ENCODE assay signal across 7 cellular contexts in genomic region chr15:101641134-101641764, GRCh38. TPM values are rescaled to one million over a fixed set of nuclear protein-coding genes. Genes with fewer than 3 reads are reported as not detected.
DNase-seq lines count a peak whose midpoint lies in the region; ATAC-seq and TF ChIP-seq lines count a peak whose summit lies in the region.

No MANE protein-coding gene starts in this region.

- H3K36me3 Mint-ChIP-seq in endodermal cell (ENCODE audit: low read depth), result peaks cover 49% of the 10 kb centered on the region

- no peaks in the 10 kb centered on the region for H3K9me3 Mint-ChIP-seq in endodermal cell

- H3K4me3 ChIP-seq in endodermal cell (ENCODE audit: low read length), result no peak overlapping the region

- peaks cover 19% of the 10 kb centered on the region for H3K4me1 Mint-ChIP-seq in endodermal cell

- peak; percentile 63 for ATAC-seq in HG02973 (IDR thresholded peaks at IDR 0.05; ENCODE audit: unreplicated experiment)

- H3K4me1 ChIP-seq in endodermal cell (ENCODE audit: control insufficient read depth, insufficient read depth, low read length), result no peaks in the 10 kb centered on the region

- no peak overlapping the region for H3K27ac ChIP-seq in endodermal cell (ENCODE audit: low read depth, low read length)

- WGBS in endodermal cell (ENCODE audit: insufficient coverage in 1 of 2, insufficient read length in 1 of 2), 2 experiments, result 30 to 40% methylated on average over 2 to 7 of the region's 7 CpGs

- DNase-seq in NCI-H82 treated with DMSO at 0.1 percent for 48 hours (lab: John Stamatoyannopoulos, UW; ENCODE audit: unreplicated experiment), result peak; percentile 31
- DNase-seq in activated CD8-positive, alpha-beta memory T cell treated with anti-CD3 and anti-CD28 coated beads for 48 hours (ENCODE audit: low read depth in 2 of 3, low spot score in 2 of 3), result peak in 2 of 3 experiments; percentile 25 to 48
- DNase-seq in endodermal cell, result peak; percentile 89
- peak; percentile 79 for DNase-seq in midbrain (lab: John Stamatoyannopoulos, UW)
- DNase-seq in stimulated activated CD8-positive, alpha-beta memory T cell treated with anti-CD3 and anti-CD28 coated beads, Interleukin-4, amount 100 ng/mL, for 1 hour (ENCODE audit: low read depth in 2 of 2, low spot score in 1 of 2), result peak; percentile 40 to 42

- peaks cover 8% of the 10 kb centered on the region for H3K27me3 Mint-ChIP-seq in endodermal cell (ENCODE audit: insufficient read depth)

- no peaks in the 10 kb centered on the region for H3K9me3 ChIP-seq in endodermal cell (ENCODE audit: control insufficient read depth, low read length)

- H3K27ac Mint-ChIP-seq in endodermal cell, result no peak overlapping the region

- H3K9ac ChIP-seq in endodermal cell (ENCODE audit: extremely low read depth, low read length, poor library complexity, severe bottlenecking), result no peak overlapping the region

- peak; percentile 88 for TF ChIP-seq CTCF in GM12873 (IDR thresholded peaks at IDR 0.05; ENCODE audit: insufficient read depth, low read depth, low read length, missing control alignments)
- TF ChIP-seq CTCF in endodermal cell (conservative IDR thresholded peaks at IDR 0.05), result peak; percentile 92

- peaks cover 44% of the 10 kb centered on the region for H3K36me3 ChIP-seq in endodermal cell (ENCODE audit: control insufficient read depth, insufficient read depth, low read length)

- no peaks in the 10 kb centered on the region for H3K27me3 ChIP-seq in endodermal cell (ENCODE audit: control insufficient read depth, insufficient read depth, low read length, poor library complexity, severe bottlenecking)

- H3K4me3 Mint-ChIP-seq in endodermal cell, result no peak overlapping the region

RNA-seq across cellular contexts. Expression of gene TM2D3, which starts 10.9 kb away (rescaled TPM):
- 10 to 100 TPM; 33.4 to 34.0 TPM for total RNA-seq in endodermal cell
- 41.0 TPM for polyA plus RNA-seq in endodermal cell (2013, experiment 1 of 2)
- 29.1 TPM for polyA plus RNA-seq in endodermal cell (2013, experiment 2 of 2)

Comparison
In these comparisons a context has a peak if more than half of its experiments do, and no peak if none do; other contexts are left out.
1. DNase-seq: peak in every context shown above with its lines; median percentile 89 in endodermal cell; 79 in midbrain; 41 in stimulated activated CD8-positive, alpha-beta memory T cell treated with anti-CD3 and anti-CD28 coated beads, Interleukin-4, amount 100 ng/mL, for 1 hour; 36 in activated CD8-positive, alpha-beta memory T cell treated with anti-CD3 and anti-CD28 coated beads for 48 hours; 31 in NCI-H82 treated with DMSO at 0.1 percent for 48 hours.